Comparison of ENCODE assay signal across 1 cellular context in the genomic region with DNA sequence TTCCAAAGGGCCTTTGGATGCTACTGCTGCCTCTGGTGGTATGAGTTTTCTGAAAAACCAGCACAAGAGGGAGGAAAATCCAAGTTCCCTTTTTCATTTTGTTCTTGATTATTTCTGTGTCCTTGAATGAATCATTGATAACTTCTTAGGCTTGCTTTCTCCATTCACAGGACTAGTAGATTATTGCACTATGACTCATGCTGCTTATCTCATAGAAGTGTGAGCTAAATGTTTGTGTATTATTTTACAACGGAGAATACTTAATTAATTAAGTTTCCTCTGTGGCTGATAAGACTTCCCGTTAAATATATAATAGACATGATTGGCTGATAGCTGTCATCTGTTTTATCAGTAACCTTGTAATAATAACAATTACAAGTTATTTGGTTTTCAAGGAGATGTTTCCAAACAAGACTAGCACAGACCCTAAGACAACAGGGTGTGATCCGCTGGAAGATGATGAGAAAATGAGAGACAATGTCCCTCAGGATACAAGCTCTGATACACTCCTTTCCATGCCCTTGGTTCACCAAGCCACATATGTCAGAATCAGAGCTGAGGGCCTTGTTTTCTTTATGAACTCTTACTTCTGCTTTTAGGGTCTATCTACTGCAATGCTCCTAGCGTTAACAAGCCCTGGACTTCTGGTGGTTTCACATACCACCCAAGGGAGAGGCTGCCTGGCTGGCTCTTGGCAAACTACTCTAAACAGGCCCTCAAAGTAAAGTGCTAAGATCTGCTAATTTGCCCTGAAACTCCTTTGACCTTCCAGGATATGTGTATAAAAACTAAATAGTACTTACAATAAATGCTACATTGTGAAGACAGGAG.
TF ChIP-seq lines count a peak whose summit lies in the region.

No MANE protein-coding gene starts in this region.

TF ChIP-seq in GM12878, 131 proteins besides CTCF, POLR2A, EP300 and RAD21:
- TF ChIP-seq ZNF622 (IDR thresholded peaks at IDR 0.05) (no peak), YY1 (IDR thresholded peaks at IDR 0.05; ENCODE audit: low read depth, low read length) (no peak), NR2C2 (IDR thresholded peaks at IDR 0.05; ENCODE audit: borderline replicate concordance, control insufficient read depth, insufficient read length, low read depth) (no peak), WRNIP1 (IDR thresholded peaks at IDR 0.05; ENCODE audit: borderline replicate concordance, low read depth, low read length) (no peak), SPI1 (IDR thresholded peaks at IDR 0.05; ENCODE audit: borderline replicate concordance, insufficient read depth, low read depth, low read length) (no peak), CEBPB (IDR thresholded peaks at IDR 0.05; ENCODE audit: borderline replicate concordance in 1 of 2, low read depth in 2 of 2, low read length in 2 of 2) (no peak), ZNF24 (IDR thresholded peaks at IDR 0.05) (no peak), STAT1 (conservative IDR thresholded peaks at IDR 0.05) (no peak), CREB1 (IDR thresholded peaks at IDR 0.05; ENCODE audit: low read depth) (no peak), POU2F2 (IDR thresholded peaks at IDR 0.05; ENCODE audit: borderline replicate concordance, low read depth, low read length) (no peak), CREM (IDR thresholded peaks at IDR 0.05; ENCODE audit: low read depth) (no peak), ATF7 (IDR thresholded peaks at IDR 0.05; ENCODE audit: low read depth) (no peak)
- TF ChIP-seq, protein P1, sequence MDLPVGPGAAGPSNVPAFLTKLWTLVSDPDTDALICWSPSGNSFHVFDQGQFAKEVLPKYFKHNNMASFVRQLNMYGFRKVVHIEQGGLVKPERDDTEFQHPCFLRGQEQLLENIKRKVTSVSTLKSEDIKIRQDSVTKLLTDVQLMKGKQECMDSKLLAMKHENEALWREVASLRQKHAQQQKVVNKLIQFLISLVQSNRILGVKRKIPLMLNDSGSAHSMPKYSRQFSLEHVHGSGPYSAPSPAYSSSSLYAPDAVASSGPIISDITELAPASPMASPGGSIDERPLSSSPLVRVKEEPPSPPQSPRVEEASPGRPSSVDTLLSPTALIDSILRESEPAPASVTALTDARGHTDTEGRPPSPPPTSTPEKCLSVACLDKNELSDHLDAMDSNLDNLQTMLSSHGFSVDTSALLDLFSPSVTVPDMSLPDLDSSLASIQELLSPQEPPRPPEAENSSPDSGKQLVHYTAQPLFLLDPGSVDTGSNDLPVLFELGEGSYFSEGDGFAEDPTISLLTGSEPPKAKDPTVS (IDR thresholded peaks at IDR 0.05; ENCODE audit: low read depth, low read length): no peak
- TF ChIP-seq, protein P2, sequence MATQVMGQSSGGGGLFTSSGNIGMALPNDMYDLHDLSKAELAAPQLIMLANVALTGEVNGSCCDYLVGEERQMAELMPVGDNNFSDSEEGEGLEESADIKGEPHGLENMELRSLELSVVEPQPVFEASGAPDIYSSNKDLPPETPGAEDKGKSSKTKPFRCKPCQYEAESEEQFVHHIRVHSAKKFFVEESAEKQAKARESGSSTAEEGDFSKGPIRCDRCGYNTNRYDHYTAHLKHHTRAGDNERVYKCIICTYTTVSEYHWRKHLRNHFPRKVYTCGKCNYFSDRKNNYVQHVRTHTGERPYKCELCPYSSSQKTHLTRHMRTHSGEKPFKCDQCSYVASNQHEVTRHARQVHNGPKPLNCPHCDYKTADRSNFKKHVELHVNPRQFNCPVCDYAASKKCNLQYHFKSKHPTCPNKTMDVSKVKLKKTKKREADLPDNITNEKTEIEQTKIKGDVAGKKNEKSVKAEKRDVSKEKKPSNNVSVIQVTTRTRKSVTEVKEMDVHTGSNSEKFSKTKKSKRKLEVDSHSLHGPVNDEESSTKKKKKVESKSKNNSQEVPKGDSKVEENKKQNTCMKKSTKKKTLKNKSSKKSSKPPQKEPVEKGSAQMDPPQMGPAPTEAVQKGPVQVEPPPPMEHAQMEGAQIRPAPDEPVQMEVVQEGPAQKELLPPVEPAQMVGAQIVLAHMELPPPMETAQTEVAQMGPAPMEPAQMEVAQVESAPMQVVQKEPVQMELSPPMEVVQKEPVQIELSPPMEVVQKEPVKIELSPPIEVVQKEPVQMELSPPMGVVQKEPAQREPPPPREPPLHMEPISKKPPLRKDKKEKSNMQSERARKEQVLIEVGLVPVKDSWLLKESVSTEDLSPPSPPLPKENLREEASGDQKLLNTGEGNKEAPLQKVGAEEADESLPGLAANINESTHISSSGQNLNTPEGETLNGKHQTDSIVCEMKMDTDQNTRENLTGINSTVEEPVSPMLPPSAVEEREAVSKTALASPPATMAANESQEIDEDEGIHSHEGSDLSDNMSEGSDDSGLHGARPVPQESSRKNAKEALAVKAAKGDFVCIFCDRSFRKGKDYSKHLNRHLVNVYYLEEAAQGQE (IDR thresholded peaks at IDR 0.05; ENCODE audit: low read depth, low read length): no peak
